Comparison of ENCODE assay signal across 8 cellular contexts in the genomic region with DNA sequence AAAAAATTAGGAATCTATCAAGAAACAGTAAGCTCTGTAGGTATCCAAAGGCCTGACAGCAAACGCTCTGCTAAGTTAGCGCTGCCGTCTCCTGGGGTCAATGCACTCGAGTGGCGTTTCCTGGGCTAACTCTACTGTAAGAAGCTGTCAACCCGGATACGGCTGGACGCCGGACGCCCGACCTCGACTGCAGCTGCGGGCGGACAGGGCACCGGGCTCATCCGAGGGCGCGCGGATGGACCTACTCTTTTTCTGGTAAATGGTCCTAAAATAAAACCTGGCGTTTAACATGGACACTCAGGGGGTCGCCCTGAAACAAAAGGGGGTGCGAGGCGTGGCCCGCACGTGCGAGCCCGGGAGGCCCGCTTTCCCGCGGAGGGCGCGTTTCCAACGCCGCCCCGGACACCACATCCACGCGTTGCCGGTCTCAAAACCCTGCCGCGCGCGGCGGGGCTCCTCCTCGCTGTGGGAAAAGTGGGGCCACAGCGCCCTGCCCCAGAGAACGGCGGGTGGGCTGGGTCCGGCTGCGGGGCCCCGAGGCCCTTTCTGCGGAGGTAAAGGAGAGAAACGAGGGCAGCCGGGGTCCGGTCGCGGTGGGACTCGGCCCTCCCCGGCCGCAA. TPM values are rescaled to one million over a fixed set of nuclear protein-coding genes. Genes with fewer than 3 reads are reported as not detected.
DNase-seq lines count a peak whose midpoint lies in the region; ATAC-seq and TF ChIP-seq lines count a peak whose summit lies in the region.

No MANE protein-coding gene starts in this region.

- peaks cover 80% of the 10 kb centered on the region for H3K79me2 ChIP-seq in osteoblast (ENCODE audit: insufficient read depth, low read length)

- H3K9me3 ChIP-seq in MG63 (no peaks in the 10 kb centered on the region), osteoblast (ENCODE audit: low read depth, low read length) (no peaks in the 10 kb centered on the region)

- H3K4me3 ChIP-seq in MG63 (peak overlapping the region; percentile 77), osteoblast (ENCODE audit: insufficient read depth, low read length) (peak overlapping the region; percentile 82)

- ATAC-seq in GM21529 (IDR thresholded peaks at IDR 0.05; ENCODE audit: unreplicated experiment): no peak

- H3K27me3 ChIP-seq in MG63: no peaks in the 10 kb centered on the region
- H3K27me3 ChIP-seq in osteoblast (ENCODE audit: insufficient read depth, low read length): no peaks in the 10 kb centered on the region

- H2AFZ ChIP-seq in osteoblast (ENCODE audit: low read length): peak overlapping the region; percentile 75

- peak overlapping the region; percentile 82 for H3K27ac ChIP-seq in osteoblast (ENCODE audit: low read depth, low read length)

- peaks cover 26% of the 10 kb centered on the region for H3K4me1 ChIP-seq in osteoblast (ENCODE audit: insufficient read depth, low read length)

- no peak for TF ChIP-seq CTCF in osteoblast (IDR thresholded peaks at IDR 0.05; ENCODE audit: extremely low read depth, low read depth, low read length)

- DNase-seq in NOMO-1 treated with DMSO at 0.1 percent for 48 hours (lab: John Stamatoyannopoulos, UW; ENCODE audit: unreplicated experiment) (peak; percentile 30), NOMO-1 treated with dmso at 0.1 percent for 144 hours (lab: John Stamatoyannopoulos, UW; ENCODE audit: unreplicated experiment) (no peak), MG63 (peak; percentile 43), germinal center (ENCODE audit: low spot score) (peak; percentile 27), osteoblast (ENCODE audit: insufficient read length, low spot score, missing footprints) (peak; percentile 89), SHP77 treated with DMSO at 0.1 percent for 48 hours (lab: John Stamatoyannopoulos, UW) (no peak)
- peak; percentile 9 for DNase-seq in activated T-helper 9 cell treated with anti-CD3 and anti-CD28 coated beads, Interleukin-2, amount 50 U/mL, for 16 hours (ENCODE audit: low read depth)

- H4K20me1 ChIP-seq in osteoblast (ENCODE audit: insufficient read depth, low read length): peaks cover 21% of the 10 kb centered on the region

- H3K36me3 ChIP-seq in MG63 (peaks cover 76% of the 10 kb centered on the region), osteoblast (ENCODE audit: insufficient read depth, low read length) (peaks cover 46% of the 10 kb centered on the region)

- H3K4me2 ChIP-seq in osteoblast (ENCODE audit: insufficient read depth, low read length): peak overlapping the region; percentile 94

RNA-seq across cellular contexts. Expression of a gene that starts 0.5 kb away (rescaled TPM):
- total RNA-seq in MG63 (2014; rRNA removed; shearing (Covaris generic); ENCODE audit: low replicate concordance): 229 and 269 TPM in 2 replicates
- 170 and 174 TPM in 2 replicates for total RNA-seq in osteoblast

RNA-seq across cellular contexts. Expression of a gene that starts 1.4 kb away (rescaled TPM):
- 129 and 143 TPM in 2 replicates for total RNA-seq in MG63 (2014; rRNA removed; shearing (Covaris generic); ENCODE audit: low replicate concordance)
- 47.8 and 53.9 TPM in 2 replicates for total RNA-seq in osteoblast

RNA-seq across cellular contexts. Expression of a gene that starts 11.2 kb away (rescaled TPM):
- total RNA-seq in MG63 (2014; rRNA removed; shearing (Covaris generic); ENCODE audit: low replicate concordance): not detected in 2 replicates
- total RNA-seq in osteoblast: 0.29 TPM in 1 of 2 replicates, not detected in the other

RNA-seq across cellular contexts. Expression of a gene that starts 27.0 kb away (rescaled TPM):
- total RNA-seq in MG63 (2014; rRNA removed; shearing (Covaris generic); ENCODE audit: low replicate concordance): 33.7 and 45.2 TPM in 2 replicates
- 41.6 and 53.6 TPM in 2 replicates for total RNA-seq in osteoblast

Comparison
In these comparisons a context has a peak if more than half of its experiments do, and no peak if none do; other contexts are left out.
1. DNase-seq: peak in NOMO-1 treated with DMSO at 0.1 percent for 48 hours (single experiment), MG63 (single experiment), activated T-helper 9 cell treated with anti-CD3 and anti-CD28 coated beads, Interleukin-2, amount 50 U/mL, for 16 hours (single experiment), germinal center (single experiment) and osteoblast (single experiment); none in NOMO-1 treated with dmso at 0.1 percent for 144 hours (single experiment) and SHP77 treated with DMSO at 0.1 percent for 48 hours (single experiment).